In the genomic region with DNA sequence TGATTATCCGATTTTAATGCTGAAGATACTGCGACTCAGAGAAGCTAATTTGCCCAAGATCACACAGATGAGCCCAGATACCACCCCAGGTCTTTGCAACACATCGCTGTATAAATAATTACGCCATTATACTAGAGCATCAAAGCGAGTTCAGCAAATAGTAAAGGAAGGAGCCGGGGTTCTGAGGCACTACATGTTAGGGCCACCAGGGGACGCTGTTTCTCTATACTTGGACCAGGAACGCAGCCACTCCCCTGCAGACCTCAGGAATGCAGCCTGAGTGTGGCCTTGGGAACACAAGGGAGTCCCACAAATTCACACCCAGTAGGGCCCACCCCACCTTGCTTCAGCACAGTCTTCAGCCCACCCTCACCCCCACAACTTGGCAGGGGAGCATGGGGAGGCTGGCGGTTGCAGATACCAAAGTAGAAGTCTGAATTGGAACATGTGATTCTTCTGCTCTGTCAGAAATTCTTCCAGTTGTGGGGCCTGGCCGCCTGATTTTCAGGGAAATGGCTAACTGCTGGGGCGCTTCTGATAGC, we compare ENCODE assay signal across 7 cellular contexts. TPM values are rescaled to one million over a fixed set of nuclear protein-coding genes. Genes with fewer than 3 reads are reported as not detected.
DNase-seq lines count a peak whose midpoint lies in the region; ATAC-seq and TF ChIP-seq lines count a peak whose summit lies in the region.

No MANE protein-coding gene starts in this region.

- H3K27ac ChIP-seq in OCI-LY7 (ENCODE audit: low read depth, low read length, poor library complexity, severe bottlenecking), result no peak overlapping the region

- no peaks in the 10 kb centered on the region for H3K79me2 ChIP-seq in OCI-LY7 (ENCODE audit: insufficient read depth, low read depth, low read length)

- no peaks in the 10 kb centered on the region for H3K9me2 ChIP-seq in OCI-LY7 (ENCODE audit: insufficient read depth, low read length)

- peaks cover 0 to 13% (median 6%) of the 10 kb centered on the region in 4 donors for H3K4me1 Mint-ChIP-seq in naive thymus-derived CD8-positive, alpha-beta T cell

- DNase-seq in HUDEP-2 (lab: John Stamatoyannopoulos, UW; ENCODE audit: unreplicated experiment in 76 of 76) (peak in 64 of 76 experiments; percentile 5 to 77 (median 46)), OCI-LY7 (ENCODE audit: low spot score) (peak; percentile 72), activated T-cell treated with anti-CD3 and anti-CD28 coated beads for 48 hours (ENCODE audit: low read depth) (peak; percentile 65)
- DNase-seq in naive thymus-derived CD8-positive, alpha-beta T cell, result peak; percentile 50 to 77 (median 72)
- DNase-seq in stimulated activated CD8-positive, alpha-beta memory T cell treated with anti-CD3 and anti-CD28 coated beads, Interleukin-7, amount 100 ng/mL, for 48 hours (ENCODE audit: extremely low read depth in 1 of 2, low read depth in 1 of 2), result peak; percentile 29 to 43

- H2AFZ ChIP-seq in OCI-LY7 (ENCODE audit: low read length), result peak overlapping the region; percentile 61; the same call in 1 of the 2 replicates

- TF ChIP-seq CTCF in OCI-LY7 (conservative IDR thresholded peaks at IDR 0.05; ENCODE audit: low read length), result peak; percentile 99

- ATAC-seq in GM18498 (IDR thresholded peaks at IDR 0.05; ENCODE audit: unreplicated experiment), result peak; percentile 60
- ATAC-seq in esophagus mucosa, result peak; percentile 78
- peak; percentile 92 to 94 for ATAC-seq in naive thymus-derived CD8-positive, alpha-beta T cell

- H3K9me3 Mint-ChIP-seq in naive thymus-derived CD8-positive, alpha-beta T cell, result no peaks in the 10 kb centered on the region

- no peaks in the 10 kb centered on the region for H3K9me3 ChIP-seq in OCI-LY7 (ENCODE audit: low read length)

- intact Hi-C loops in OCI-LY7 (cut with micrococcal nuclease; ENCODE audit: unreplicated experiment), result loop anchor here (1.0 to 5.0 kb wide), 3 partner anchors 96 to 183 kb away; no protein-coding TSS in a partner anchor

- BruUV-seq in OCI-LY7 (replicated peaks; lab: Mats Ljungman, UMichigan), result no TSS peak

- H3K4me3 Mint-ChIP-seq in naive thymus-derived CD8-positive, alpha-beta T cell, result peak overlapping the region in 5 of 10 donors; percentile 20 to 67 (median 48)

- no peaks in the 10 kb centered on the region for H3K36me3 Mint-ChIP-seq in naive thymus-derived CD8-positive, alpha-beta T cell

- H3K4me2 ChIP-seq in OCI-LY7 (ENCODE audit: low read length), result peak overlapping the region; percentile 27

- no peaks in the 10 kb centered on the region for H3K36me3 ChIP-seq in OCI-LY7 (ENCODE audit: insufficient read depth, low read length)

- H3K4me3 ChIP-seq in OCI-LY7 (ENCODE audit: low read depth, low read length, poor library complexity, severe bottlenecking), result no peak overlapping the region

- H3K27me3 Mint-ChIP-seq in naive thymus-derived CD8-positive, alpha-beta T cell, result peaks cover 12 to 46% (median 29%) of the 10 kb centered on the region in 5 donors

- CTCF ChIA-PET in OCI-LY7 (lab: Charles Lee; ENCODE audit: unreplicated experiment), result no interaction called here

- POLR2A ChIA-PET in OCI-LY7 (lab: Charles Lee), result interaction anchor here (0.7 kb wide), 1 partner anchor 9 kb away, joined by 3 read pairs; no protein-coding TSS in a partner anchor
- POLR2A ChIA-PET in naive thymus-derived CD8-positive, alpha-beta T cell (lab: Charles Lee), result interaction anchor here (0.7 to 1.2 kb wide), 2 partner anchors 91 to 165 kb away, joined by 3 read pairs; no protein-coding TSS in a partner anchor

- H3K4me1 ChIP-seq in OCI-LY7 (ENCODE audit: insufficient read depth, low read length, poor library complexity, severe bottlenecking), result no peaks in the 10 kb centered on the region

- no peaks in the 10 kb centered on the region for H4K20me1 ChIP-seq in OCI-LY7 (ENCODE audit: insufficient read depth, low read length)

- H3K27ac Mint-ChIP-seq in naive thymus-derived CD8-positive, alpha-beta T cell, result no peak overlapping the region

RNA-seq across cellular contexts. Expression of gene RYK, which starts 57.8 kb away (rescaled TPM):
- 24.8 and 25.0 TPM in 2 replicates for total RNA-seq in OCI-LY7 (2014; rRNA removed; shearing (Covaris generic))
- total RNA-seq in OCI-LY7 (2022) (22.5 and 25.5 TPM in 2 replicates), esophagus mucosa (32.2 TPM)
- total RNA-seq in naive thymus-derived CD8-positive, alpha-beta T cell, result 10 to 100 TPM; 57.2 to 59.2 TPM
- 10 to 100 TPM in 1 of 3 donors, 1 to 10 TPM in 2; 6.3 to 15.6 (median 9.6) TPM for polyA plus RNA-seq in naive thymus-derived CD8-positive, alpha-beta T cell
